In the genomic region with DNA sequence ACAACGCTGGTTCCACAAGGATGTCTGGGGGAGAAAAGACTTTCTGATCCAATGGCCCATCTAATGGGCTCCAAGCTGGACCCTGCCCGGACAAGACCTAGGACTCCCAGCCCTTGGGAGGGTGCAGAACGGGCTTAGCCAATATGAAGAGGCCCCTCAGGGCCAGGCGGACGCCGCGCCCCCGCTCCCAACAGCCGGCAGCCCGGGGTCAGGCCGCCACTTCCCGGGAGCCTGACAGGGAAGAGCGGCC, we compare ENCODE assay signal across 8 cellular contexts. TPM values are rescaled to one million over a fixed set of nuclear protein-coding genes. Genes with fewer than 3 reads are reported as not detected.
A peak's percentile ranks its signal among the peaks of the same experiment; 100 is the strongest.
DNase-seq lines count a peak whose midpoint lies in the region; ATAC-seq and TF ChIP-seq lines count a peak whose summit lies in the region.

No MANE protein-coding gene starts in this region.

- H2BK20ac ChIP-seq in H9 (ENCODE audit: low read depth, low read length, poor library complexity, severe bottlenecking), result no peak overlapping the region

- no peak overlapping the region for H3K27ac Mint-ChIP-seq in H9
- H3K27ac Mint-ChIP-seq in activated naive CD8-positive, alpha-beta T cell treated with anti-CD3 and anti-CD28 coated beads, Interleukin-2, amount 10 ng/mL, durations not matched to agents 7 days and 5 days, result no peak overlapping the region

- H3K27me3 ChIP-seq in H9 (ENCODE audit: insufficient read depth, low read length), result peaks cover 5% of the 10 kb centered on the region; the same call in 1 of the 2 replicates
- peaks cover 33% of the 10 kb centered on the region for H3K27me3 ChIP-seq in iPS-18a (ENCODE audit: control insufficient read depth, insufficient read depth, low read length)
- H3K27me3 ChIP-seq in skeletal muscle tissue (ENCODE audit: control insufficient read depth in 3 of 3, insufficient read depth in 3 of 3, low read length in 3 of 3), result no peaks in the 10 kb centered on the region

- H4K91ac ChIP-seq in H9 (ENCODE audit: insufficient read length, low read depth, low read length), result no peak overlapping the region

- H3K4me2 ChIP-seq in H9 (ENCODE audit: insufficient read depth, insufficient read length, low read length), result peak overlapping the region; percentile 76

- no peaks in the 10 kb centered on the region; a peak in 1 of 7 replicates for H3K36me3 Mint-ChIP-seq in H9 (ENCODE audit: insufficient read depth in 1 of 3, low read depth in 3 of 3)
- H3K36me3 Mint-ChIP-seq in activated naive CD8-positive, alpha-beta T cell treated with anti-CD3 and anti-CD28 coated beads, Interleukin-2, amount 10 ng/mL, durations not matched to agents 7 days and 5 days, result peaks cover 5% of the 10 kb centered on the region

- peaks cover 16 to 23% of the 10 kb centered on the region in 2 experiments for H3K4me1 Mint-ChIP-seq in H9
- peaks cover 38% of the 10 kb centered on the region for H3K4me1 Mint-ChIP-seq in activated naive CD8-positive, alpha-beta T cell treated with anti-CD3 and anti-CD28 coated beads, Interleukin-2, amount 10 ng/mL, durations not matched to agents 7 days and 5 days

- no peaks in the 10 kb centered on the region for H4K20me1 ChIP-seq in H9 (ENCODE audit: control insufficient read depth, insufficient read depth, insufficient read length)

- no peak overlapping the region for H3K27ac ChIP-seq in H9 (ENCODE audit: insufficient read length, low read depth, low read length)
- no peak overlapping the region for H3K27ac ChIP-seq in iPS-18a (ENCODE audit: low read length)
- peak overlapping the region; percentile 78 for H3K27ac ChIP-seq in skeletal muscle tissue (ENCODE audit: low read depth, low read length)

- H3K9me3 Mint-ChIP-seq in H9, result peaks cover 0 to 3% of the 10 kb centered on the region in 2 experiments; a peak in 1 of 5 replicates
- no peaks in the 10 kb centered on the region for H3K9me3 Mint-ChIP-seq in activated naive CD8-positive, alpha-beta T cell treated with anti-CD3 and anti-CD28 coated beads, Interleukin-2, amount 10 ng/mL, durations not matched to agents 7 days and 5 days

- H3T11ph ChIP-seq in H9 (ENCODE audit: low read length), result no peak overlapping the region

- no peak overlapping the region for H2AK5ac ChIP-seq in H9 (ENCODE audit: insufficient read length, low read length)

- POLR2A ChIA-PET in activated naive CD8-positive, alpha-beta T cell treated with anti-CD3 and anti-CD28 coated beads, Interleukin-2, amount 10 ng/mL, durations not matched to agents 7 days and 5 days (lab: Charles Lee), result interaction anchor here (1.1 kb wide), 1 partner anchor 11 kb away, joined by 3 read pairs; no protein-coding TSS in a partner anchor

- H3K18ac ChIP-seq in H9 (ENCODE audit: insufficient read length, low read depth, low read length), result no peak overlapping the region

- H2BK12ac ChIP-seq in H9 (ENCODE audit: insufficient read length, low read depth, low read length), result no peak overlapping the region

- H3K14ac ChIP-seq in H9 (ENCODE audit: insufficient read depth, low read length), result no peak overlapping the region

- H3K79me1 ChIP-seq in H9 (ENCODE audit: insufficient read depth, low read depth, low read length, poor library complexity, severe bottlenecking), result no peaks in the 10 kb centered on the region

- no peak overlapping the region for H2BK5ac ChIP-seq in H9 (ENCODE audit: insufficient read length, low read length)

- H3K36me3 ChIP-seq in iPS-18a (ENCODE audit: control insufficient read depth, low read depth, low read length) (no peaks in the 10 kb centered on the region), skeletal muscle tissue (ENCODE audit: control insufficient read depth in 3 of 3, insufficient read depth in 3 of 3, low read length in 3 of 3) (no peaks in the 10 kb centered on the region)

- no peak overlapping the region for H3K23ac ChIP-seq in H9 (ENCODE audit: insufficient read length, low read depth, low read length)

- no peak overlapping the region for H3K56ac ChIP-seq in H9 (ENCODE audit: insufficient read length, low read depth, low read length)

- no peak overlapping the region for H3K4ac ChIP-seq in H9 (ENCODE audit: low read depth, low read length)

- no peak overlapping the region for H4K8ac ChIP-seq in H9 (replicated peaks; ENCODE audit: insufficient read length, low read depth, low read length)

- H3K4me3 ChIP-seq in iPS-18a (ENCODE audit: low read length), result peak overlapping the region; percentile 52
- peak overlapping the region; percentile 68 to 75 (median 72) for H3K4me3 ChIP-seq in skeletal muscle tissue (ENCODE audit: low read length in 3 of 3)

- H3K4me3 Mint-ChIP-seq in H9, result peak overlapping the region; percentile 60 to 73
- H3K4me3 Mint-ChIP-seq in activated naive CD8-positive, alpha-beta T cell treated with anti-CD3 and anti-CD28 coated beads, Interleukin-2, amount 10 ng/mL, durations not matched to agents 7 days and 5 days, result peak overlapping the region; percentile 60

- no peak for ATAC-seq in activated naive CD8-positive, alpha-beta T cell treated with anti-CD3 and anti-CD28 coated beads, Interleukin-2, amount 10 ng/mL, durations not matched to agents 7 days and 5 days (ENCODE audit: low read depth)
- no peak for ATAC-seq in esophagus mucosa
- no peak for ATAC-seq in GM18873 (IDR thresholded peaks at IDR 0.05; ENCODE audit: low FRiP score, unreplicated experiment)

- H4K5ac ChIP-seq in H9 (ENCODE audit: insufficient read length, low read depth, low read length), result no peak overlapping the region

- no peak for DNase-seq in H9
- no peak for DNase-seq in activated naive CD8-positive, alpha-beta T cell treated with anti-CD3 and anti-CD28 coated beads, Interleukin-2, amount 10 ng/mL, durations not matched to agents 7 days and 5 days
- DNase-seq in KG1 (lab: John Stamatoyannopoulos, UW), result no peak
- no peak for DNase-seq in T-helper 9 cell

- no peaks in the 10 kb centered on the region for H3K79me2 ChIP-seq in H9 (ENCODE audit: insufficient read depth, low read length)

- H3K4me1 ChIP-seq in H9 (ENCODE audit: insufficient read depth, low read length) (no peaks in the 10 kb centered on the region; the same call in 1 of the 2 replicates), iPS-18a (ENCODE audit: control insufficient read depth, low read depth, low read length) (no peaks in the 10 kb centered on the region), skeletal muscle tissue (ENCODE audit: control insufficient read depth in 3 of 3, insufficient read depth in 3 of 3, low read length in 3 of 3) (peaks cover 43 to 49% (median 45%) of the 10 kb centered on the region in 3 donors)

- H3K9ac ChIP-seq in H9 (ENCODE audit: extremely low read depth, insufficient read length, low read length) (no peak overlapping the region), iPS-18a (ENCODE audit: low read length) (no peak overlapping the region), skeletal muscle tissue (ENCODE audit: low read depth in 1 of 3, low read length in 3 of 3) (peak overlapping the region; percentile 72 to 86 (median 77))

- H2AFZ ChIP-seq in H9 (ENCODE audit: low read length), result no peak overlapping the region

- no peak overlapping the region for H2BK15ac ChIP-seq in H9 (ENCODE audit: low read depth, low read length)

- H3K9me3 ChIP-seq in H9 (ENCODE audit: control insufficient read depth, low read depth, low read length) (no peaks in the 10 kb centered on the region), iPS-18a (ENCODE audit: control insufficient read depth, low read depth, low read length) (no peaks in the 10 kb centered on the region), skeletal muscle tissue (ENCODE audit: control insufficient read depth in 3 of 3, low read length in 3 of 3) (no peaks in the 10 kb centered on the region)

- H2BK120ac ChIP-seq in H9 (ENCODE audit: low read depth, low read length, poor library complexity, severe bottlenecking), result no peak overlapping the region

- H3K27me3 Mint-ChIP-seq in H9 (ENCODE audit: low read depth), result peaks cover 46% of the 10 kb centered on the region
- H3K27me3 Mint-ChIP-seq in activated naive CD8-positive, alpha-beta T cell treated with anti-CD3 and anti-CD28 coated beads, Interleukin-2, amount 10 ng/mL, durations not matched to agents 7 days and 5 days, result peaks cover 9% of the 10 kb centered on the region

- peaks cover 12% of the 10 kb centered on the region for H3K23me2 ChIP-seq in H9 (ENCODE audit: insufficient read length, low read depth, low read length, poor library complexity, severe bottlenecking)

- no CpG with 5 or more reads among the region's 13 CpGs for WGBS in H9 (ENCODE audit: extremely low coverage, insufficient read length, low lambda C conversion rate)

- no peak for TF ChIP-seq CTCF in H9 (conservative IDR thresholded peaks at IDR 0.05)

RNA-seq across cellular contexts. Expression of a gene that starts 0.5 kb away (rescaled TPM):
- 15.1 and 15.3 TPM in 2 replicates for total RNA-seq in H9 (2021)
- 10 to 100 TPM; 10.1 to 10.7 TPM for total RNA-seq in activated naive CD8-positive, alpha-beta T cell treated with anti-CD3 and anti-CD28 coated beads, Interleukin-2, amount 10 ng/mL, durations not matched to agents 7 days and 5 days
- 50.6 TPM for total RNA-seq in skeletal muscle tissue
- total RNA-seq in esophagus mucosa, result 19.0 TPM

RNA-seq across cellular contexts. Expression of a gene that starts 30.3 kb away (rescaled TPM):
- 7.6 and 12.2 TPM in 2 replicates for total RNA-seq in H9 (2021)
- under 1 TPM in 1 of 2 experiments, not detected in 1; 0.64 TPM for total RNA-seq in activated naive CD8-positive, alpha-beta T cell treated with anti-CD3 and anti-CD28 coated beads, Interleukin-2, amount 10 ng/mL, durations not matched to agents 7 days and 5 days
- total RNA-seq in skeletal muscle tissue, result 19.8 TPM
- total RNA-seq in esophagus mucosa, result 26.9 TPM

Comparison
In these comparisons a context has a peak if more than half of its experiments do, and no peak if none do; other contexts are left out.
1. H3K9ac ChIP-seq: peak in skeletal muscle tissue (3 of 3); none in H9 (single experiment) and iPS-18a (single experiment).